ENCODE assay signal across 27 cellular contexts in genomic region chr5:110687485-110687884, GRCh38.
DNase-seq lines count a peak whose midpoint lies in the region; ATAC-seq lines count a peak whose summit lies in the region.
"Had no signal": no experiment of that assay in that cellular context is flagged by ENCODE, and none has a peak within 500 bp of the region (broad histone marks: within the 10 kb centered on the region; RNA-seq: fewer than 3 reads in every experiment).

No MANE protein-coding gene starts in this region.

- H3K4me3 Mint-ChIP-seq in T-helper 2 cell treated with Interferon-gamma antibody and Interleukin-4, amounts not matched to agents 5 μg/mL and 100 μg/mL, for 36 hours: peak overlapping the region; percentile 25
- H3K4me3 Mint-ChIP-seq: IgD-negative memory B cell; T-helper 1 cell treated with Interleukin-12 subunit alpha and Interleukin-12 subunit beta and Interleukin-4 antibody, amounts not matched to agents 30 μg/mL and 1 μg/mL, for 36 hours had no signal

- DNase-seq in T-helper 2 cell treated with Interferon-gamma antibody and Interleukin-4, amounts not matched to agents 5 μg/mL and 100 μg/mL, for 36 hours (ENCODE audit: low spot score): no peak
- DNase-seq in germinal center (ENCODE audit: low spot score) (no peak), cerebellar nuclear complex (lab: John Stamatoyannopoulos, UW) (no peak), NCI-H82 (lab: John Stamatoyannopoulos, UW) (no peak)
- DNase-seq: 8988T; ACHN; Calu3; DMS79 treated with DMSO at 0.1 percent for 48 hours; GF-D8; GM23248; H7; NCI-H1048; NCI-H146; NCI-H1930; NCI-H2107; NCI-H524; NCI-H748 treated with DMSO at 0.1 percent for 48 hours; NK-92 treated with Interleukin-12 subunit alpha and Interleukin-12 subunit beta, amount 100 ng/mL, for 24 hours; PC-3; SK-N-SH; SW 1271 had no signal

- peaks cover 2% of the 10 kb centered on the region for H3K36me3 Mint-ChIP-seq in T-helper 2 cell treated with Interferon-gamma antibody and Interleukin-4, amounts not matched to agents 5 μg/mL and 100 μg/mL, for 36 hours (ENCODE audit: low read depth)
- H3K36me3 Mint-ChIP-seq: IgD-negative memory B cell had no signal

- H3K9me3 Mint-ChIP-seq in T-helper 2 cell treated with Interferon-gamma antibody and Interleukin-4, amounts not matched to agents 5 μg/mL and 100 μg/mL, for 36 hours: peaks cover 15% of the 10 kb centered on the region

- H3K4me1 Mint-ChIP-seq in T-helper 2 cell treated with Interferon-gamma antibody and Interleukin-4, amounts not matched to agents 5 μg/mL and 100 μg/mL, for 36 hours (ENCODE audit: low read depth): peaks cover 22% of the 10 kb centered on the region

- no peak overlapping the region for H3K27ac Mint-ChIP-seq in T-helper 2 cell treated with Interferon-gamma antibody and Interleukin-4, amounts not matched to agents 5 μg/mL and 100 μg/mL, for 36 hours
- H3K27ac Mint-ChIP-seq: IgD-negative memory B cell; T-helper 1 cell treated with Interleukin-12 subunit alpha and Interleukin-12 subunit beta and Interleukin-4 antibody, amounts not matched to agents 30 μg/mL and 1 μg/mL, for 36 hours had no signal

- H3K27me3 Mint-ChIP-seq in T-helper 2 cell treated with Interferon-gamma antibody and Interleukin-4, amounts not matched to agents 5 μg/mL and 100 μg/mL, for 36 hours (ENCODE audit: low read depth): peaks cover 7% of the 10 kb centered on the region
- H3K27me3 Mint-ChIP-seq: IgD-negative memory B cell had no signal

- peak; percentile 81 for ATAC-seq in GM18867 (IDR thresholded peaks at IDR 0.05; ENCODE audit: unreplicated experiment)
- peak; percentile 43 for ATAC-seq in GM19463 (IDR thresholded peaks at IDR 0.05; ENCODE audit: unreplicated experiment)
- peak; percentile 64 for ATAC-seq in HG02763 (IDR thresholded peaks at IDR 0.05; ENCODE audit: unreplicated experiment)
- ATAC-seq in HG02840 (IDR thresholded peaks at IDR 0.05; ENCODE audit: low FRiP score, unreplicated experiment): no peak
- ATAC-seq: PC-3 had no signal
